24 cellular contexts compared by ENCODE assay signal in genomic region chr2:178427458-178427857, GRCh38.
"Had no signal": no experiment of that assay in that cellular context is flagged by ENCODE, and none has a peak within 500 bp of the region (broad histone marks: within the 10 kb centered on the region; RNA-seq: fewer than 3 reads in every experiment).

No MANE protein-coding gene starts in this region.

- H3K27me3 ChIP-seq: dorsolateral prefrontal cortex, esophagus squamous epithelium, gastrocnemius medialis, heart right ventricle, left lung had no signal

- H3K9me3 ChIP-seq: gastrocnemius medialis had no signal

- H3K4me1 ChIP-seq: esophagus squamous epithelium, gastrocnemius medialis, heart right ventricle, left lung, lower lobe of right lung had no signal

- H3K27ac ChIP-seq: coronary artery, dorsolateral prefrontal cortex, epithelial cell of prostate, esophagus squamous epithelium, gastrocnemius medialis, heart right ventricle, left lung, lower lobe of right lung had no signal

- ATAC-seq: esophagus mucosa, gastrocnemius medialis, heart right ventricle, left cardiac atrium, left lung, left ventricle myocardium superior, lower lobe of right lung, mucosa of descending colon had no signal

- DNase-seq: dermis blood vessel endothelial cell; dorsolateral prefrontal cortex; effector CD4-positive, alpha-beta T cell; effector memory CD4-positive, alpha-beta T cell; esophagus squamous epithelium; foreskin fibroblast; foreskin melanocyte; gastrocnemius medialis; glutamatergic neuron; head of caudate nucleus; heart right ventricle; hippocampal formation; left cardiac atrium; left lung; left ventricle myocardium superior; lower lobe of right lung; mesenchymal stem cell; mucosa of descending colon had no signal

- H3K4me3 ChIP-seq: coronary artery, dorsolateral prefrontal cortex, esophagus squamous epithelium, gastrocnemius medialis, heart right ventricle, left lung, lower lobe of right lung, mucosa of descending colon had no signal

- FAIRE-seq: colon, islet of Langerhans, keratinocyte had no signal
